9 cellular contexts compared by ENCODE assay signal in the genomic region with DNA sequence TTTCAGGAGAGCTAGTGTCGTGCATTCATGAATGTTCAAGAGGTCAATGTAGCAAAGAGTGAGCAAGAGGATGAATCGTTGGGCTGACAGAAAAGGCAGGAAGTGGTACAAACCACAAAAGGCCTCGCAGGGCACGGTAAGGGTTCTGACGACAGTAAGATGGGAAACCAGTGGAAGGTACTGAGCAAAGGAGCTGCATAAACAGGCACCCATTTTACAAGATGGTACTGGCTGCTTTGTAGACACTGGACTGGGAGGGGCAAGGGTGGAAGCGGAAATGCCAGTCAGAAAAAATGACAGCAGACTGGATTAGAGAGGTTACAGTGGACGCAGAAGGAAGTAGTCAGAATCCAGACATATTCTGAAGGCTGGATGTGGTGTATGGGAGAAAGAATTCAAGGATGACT.
DNase-seq lines count a peak whose midpoint lies in the region; ATAC-seq and TF ChIP-seq lines count a peak whose summit lies in the region.
"Had no signal": no experiment of that assay in that cellular context is flagged by ENCODE, and none has a peak within 500 bp of the region (broad histone marks: within the 10 kb centered on the region; RNA-seq: fewer than 3 reads in every experiment).

No MANE protein-coding gene starts in this region.

- H3K9me3 Mint-ChIP-seq in CD8-positive, alpha-beta memory T cell, result no peaks in the 10 kb centered on the region
- no peaks in the 10 kb centered on the region for H3K9me3 Mint-ChIP-seq in neural progenitor cell

- H3K36me3 Mint-ChIP-seq in CD8-positive, alpha-beta memory T cell, result peaks cover 0 to 4% (median 0%) of the 10 kb centered on the region in 3 donors
- no peaks in the 10 kb centered on the region for H3K36me3 Mint-ChIP-seq in neural progenitor cell

- H3K27ac ChIP-seq in CD8-positive, alpha-beta memory T cell (ENCODE audit: low read depth, low read length), result no peak overlapping the region
- H3K27ac ChIP-seq in neural progenitor cell (no peak overlapping the region), vagina (no peak overlapping the region)
- H3K27ac ChIP-seq: SK-N-MC had no signal

- H3K27me3 ChIP-seq in CD8-positive, alpha-beta memory T cell (ENCODE audit: insufficient read depth, low read length, poor library complexity, severe bottlenecking), result no peaks in the 10 kb centered on the region
- H3K27me3 ChIP-seq in neural progenitor cell (no peaks in the 10 kb centered on the region), vagina (no peaks in the 10 kb centered on the region)

- TF ChIP-seq CTCF in GM20000 (IDR thresholded peaks at IDR 0.05; ENCODE audit: extremely low read depth, missing control alignments) (no peak), neural progenitor cell (IDR thresholded peaks at IDR 0.05) (no peak), vagina (IDR thresholded peaks at IDR 0.05) (no peak)

- TF ChIP-seq POLR2A in vagina (IDR thresholded peaks at IDR 0.05), result no peak

- no peak overlapping the region for H3K4me3 ChIP-seq in CD8-positive, alpha-beta memory T cell (ENCODE audit: low read length)
- H3K4me3 ChIP-seq in neural progenitor cell (no peak overlapping the region), vagina (no peak overlapping the region)
- H3K4me3 ChIP-seq: SK-N-MC had no signal

- H3K4me3 Mint-ChIP-seq in CD8-positive, alpha-beta memory T cell, result peak overlapping the region in 6 of 7 donors; percentile 46 to 75 (median 66)
- H3K4me3 Mint-ChIP-seq in neural progenitor cell, result no peak overlapping the region

- intact Hi-C loops in vagina (cut with DNase I), result no loop called here

- peaks cover 23 to 26% (median 26%) of the 10 kb centered on the region in 3 donors for H3K4me1 Mint-ChIP-seq in CD8-positive, alpha-beta memory T cell
- peaks cover 17% of the 10 kb centered on the region for H3K4me1 Mint-ChIP-seq in neural progenitor cell

- ATAC-seq in HG03571 (IDR thresholded peaks at IDR 0.05; ENCODE audit: unreplicated experiment), result peak; percentile 99

- H3F3A ChIP-seq in neural progenitor cell (ENCODE audit: low read depth), result no peaks in the 10 kb centered on the region

- H3K9ac ChIP-seq in neural progenitor cell, result no peak overlapping the region

- peak; percentile 1 to 76 (median 72) for DNase-seq in CD8-positive, alpha-beta memory T cell
- peak; percentile 41 for DNase-seq in GM20000 (ENCODE audit: low spot score)
- DNase-seq in T-helper 1 cell, result peak; percentile 4 to 98 (median 11)
- DNase-seq in astrocyte of the hippocampus (ENCODE audit: low read depth, low spot score), result peak; percentile 84
- DNase-seq in neural progenitor cell (ENCODE audit: low spot score), result no peak
- DNase-seq in vagina (ENCODE audit: extremely low spot score in 2 of 2), result no peak
- no peak for DNase-seq in 8988T

- peaks cover 6% of the 10 kb centered on the region for H3K79me2 ChIP-seq in neural progenitor cell (ENCODE audit: low read depth)

- peaks cover 1% of the 10 kb centered on the region in 2 donors for H3K27me3 Mint-ChIP-seq in CD8-positive, alpha-beta memory T cell
- H3K27me3 Mint-ChIP-seq in neural progenitor cell (ENCODE audit: insufficient read depth, low read depth), result no peaks in the 10 kb centered on the region

- H4K20me1 ChIP-seq in neural progenitor cell (ENCODE audit: low read depth), result no peaks in the 10 kb centered on the region

- no peaks in the 10 kb centered on the region for H3K36me3 ChIP-seq in CD8-positive, alpha-beta memory T cell (ENCODE audit: insufficient read depth, low read length)
- no peaks in the 10 kb centered on the region for H3K36me3 ChIP-seq in neural progenitor cell
- H3K36me3 ChIP-seq in vagina, result no peaks in the 10 kb centered on the region

- H3K27ac Mint-ChIP-seq in CD8-positive, alpha-beta memory T cell, result peak overlapping the region; percentile 69 to 95 (median 92)
- peak overlapping the region; percentile 1 for H3K27ac Mint-ChIP-seq in neural progenitor cell

- H3K9me3 ChIP-seq in CD8-positive, alpha-beta memory T cell (ENCODE audit: low read length), result no peaks in the 10 kb centered on the region
- no peaks in the 10 kb centered on the region for H3K9me3 ChIP-seq in neural progenitor cell (ENCODE audit: low read depth)
- no peaks in the 10 kb centered on the region for H3K9me3 ChIP-seq in vagina

- H2AFZ ChIP-seq in neural progenitor cell (replicated peaks), result no peak overlapping the region

- H3K4me2 ChIP-seq in neural progenitor cell, result no peak overlapping the region

- POLR2A ChIA-PET in CD8-positive, alpha-beta memory T cell (lab: Charles Lee), result no interaction called here

- CTCF ChIA-PET in CD8-positive, alpha-beta memory T cell (lab: Charles Lee), result interaction anchor here (0.8 kb wide), 1 partner anchor 166 kb away, joined by 3 read pairs; no protein-coding TSS in a partner anchor

- peaks cover 23% of the 10 kb centered on the region for H3K4me1 ChIP-seq in CD8-positive, alpha-beta memory T cell (ENCODE audit: insufficient read depth, low read length)
- peaks cover 4% of the 10 kb centered on the region for H3K4me1 ChIP-seq in neural progenitor cell
- H3K4me1 ChIP-seq in vagina, result peaks cover 2% of the 10 kb centered on the region

Comparison
In these comparisons a context has a peak if more than half of its experiments do, and no peak if none do; other contexts are left out.
1. DNase-seq: peak in CD8-positive, alpha-beta memory T cell (5 of 5), GM20000 (single experiment), T-helper 1 cell (5 of 5) and astrocyte of the hippocampus (single experiment); none in neural progenitor cell (single experiment), vagina (0 of 2) and 8988T (single experiment).